1 cellular context compared by ENCODE assay signal in the genomic region with DNA sequence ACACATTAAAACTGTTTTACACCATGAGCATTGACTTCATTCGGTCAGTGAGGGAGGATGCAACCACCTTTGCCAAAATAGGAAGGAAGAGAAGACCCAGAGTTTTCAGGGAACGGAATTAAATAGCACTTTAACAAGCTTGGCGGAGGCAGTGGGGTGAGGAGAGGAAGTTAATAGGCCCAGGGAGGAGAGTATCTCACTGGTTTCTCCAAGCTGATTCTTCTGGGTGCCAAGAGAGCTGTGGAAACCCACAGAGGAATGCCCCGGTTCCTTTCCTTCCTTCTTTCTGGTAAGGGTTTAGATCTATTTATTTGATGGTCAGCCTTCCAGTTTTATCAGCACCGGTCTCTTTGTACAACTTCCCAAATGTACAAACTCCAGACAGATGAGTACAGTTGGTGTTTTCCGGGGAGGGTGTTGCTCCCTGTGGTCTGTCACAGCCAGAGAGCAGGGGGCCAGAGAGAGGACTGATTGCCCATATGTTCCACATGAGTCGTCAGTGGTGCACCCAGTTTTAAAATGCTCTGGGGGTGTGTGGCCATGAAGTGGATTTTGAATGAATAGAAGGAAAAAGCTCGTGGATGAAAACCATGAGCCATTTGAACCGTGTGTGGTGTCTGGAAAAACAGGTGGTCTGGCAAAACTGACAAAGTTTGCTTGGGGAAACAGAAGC.
TF ChIP-seq lines count a peak whose summit lies in the region.

No MANE protein-coding gene starts in this region.

TF ChIP-seq in SK-N-SH treated with all-trans-retinoic acid at 6 μM for 48 hours, 23 proteins besides CTCF, POLR2A, EP300 and RAD21 (continued from another document):
- TF ChIP-seq CREB5 (CRISPR knock-in tag; IDR thresholded peaks at IDR 0.05; ENCODE audit: low read depth) = no peak
- TF ChIP-seq ISL1 (CRISPR knock-in tag; IDR thresholded peaks at IDR 0.05) = no peak
- TF ChIP-seq TOX (CRISPR knock-in tag; IDR thresholded peaks at IDR 0.05; ENCODE audit: borderline replicate concordance) = no peak
- no peak for TF ChIP-seq ESRRG (CRISPR knock-in tag; IDR thresholded peaks at IDR 0.05)
- no peak for TF ChIP-seq OSR1 (CRISPR knock-in tag; IDR thresholded peaks at IDR 0.05)
- TF ChIP-seq, protein P1, sequence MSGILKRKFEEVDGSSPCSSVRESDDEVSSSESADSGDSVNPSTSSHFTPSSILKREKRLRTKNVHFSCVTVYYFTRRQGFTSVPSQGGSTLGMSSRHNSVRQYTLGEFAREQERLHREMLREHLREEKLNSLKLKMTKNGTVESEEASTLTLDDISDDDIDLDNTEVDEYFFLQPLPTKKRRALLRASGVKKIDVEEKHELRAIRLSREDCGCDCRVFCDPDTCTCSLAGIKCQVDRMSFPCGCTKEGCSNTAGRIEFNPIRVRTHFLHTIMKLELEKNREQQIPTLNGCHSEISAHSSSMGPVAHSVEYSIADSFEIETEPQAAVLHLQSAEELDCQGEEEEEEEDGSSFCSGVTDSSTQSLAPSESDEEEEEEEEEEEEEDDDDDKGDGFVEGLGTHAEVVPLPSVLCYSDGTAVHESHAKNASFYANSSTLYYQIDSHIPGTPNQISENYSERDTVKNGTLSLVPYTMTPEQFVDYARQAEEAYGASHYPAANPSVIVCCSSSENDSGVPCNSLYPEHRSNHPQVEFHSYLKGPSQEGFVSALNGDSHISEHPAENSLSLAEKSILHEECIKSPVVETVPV (CRISPR knock-in tag; IDR thresholded peaks at IDR 0.05) = no peak
- TF ChIP-seq SNAI2 (CRISPR knock-in tag; IDR thresholded peaks at IDR 0.05) = no peak
- TF ChIP-seq RARB (CRISPR knock-in tag; IDR thresholded peaks at IDR 0.05) = no peak
- TF ChIP-seq BACH2 (CRISPR knock-in tag; IDR thresholded peaks at IDR 0.05; ENCODE audit: borderline replicate concordance) = no peak
- no peak for TF ChIP-seq ZNF565 (CRISPR knock-in tag; conservative IDR thresholded peaks at IDR 0.05; ENCODE audit: low read depth)
- no peak for TF ChIP-seq ZC3H10 (CRISPR knock-in tag; IDR thresholded peaks at IDR 0.05)
TF ChIP-seq in SK-N-SH treated with all-trans-retinoic acid at 6 μM for 48 hours: peak in this region for 0.
